17 cellular contexts compared by ENCODE assay signal in genomic region chr6:155129744-155130143, GRCh38.
"Had no signal": no experiment of that assay in that cellular context is flagged by ENCODE, and none has a peak within 500 bp of the region (broad histone marks: within the 10 kb centered on the region; RNA-seq: fewer than 3 reads in every experiment).

No MANE protein-coding gene starts in this region.

- H3K27ac ChIP-seq: ascending aorta, dorsolateral prefrontal cortex, gastroesophageal sphincter, hepatocyte, left lung, testis, upper lobe of left lung had no signal

- H3K9me3 Mint-ChIP-seq: endodermal cell had no signal

- H3K27ac Mint-ChIP-seq: endodermal cell had no signal

- ATAC-seq: left lung had no signal

- H3K4me3 Mint-ChIP-seq: endodermal cell had no signal

- DNase-seq: activated CD4-positive, alpha-beta T cell treated with anti-CD3 and anti-CD28 coated beads, Interleukin-2, amount 50 U/mL, for 48 hours; activated CD8-positive, alpha-beta memory T cell treated with anti-CD3 and anti-CD28 coated beads, Interleukin-2, amount 50 U/mL, for 4 hours; dorsolateral prefrontal cortex; endodermal cell; islet precursor cell; left lung; mammary epithelial cell; posterior cingulate gyrus; RPMI8226; SIG-M5; stimulated activated CD4-positive, alpha-beta T cell treated with anti-CD3 and anti-CD28 coated beads, Interleukin-4, amount 100 ng/mL, for 1 hour; stimulated activated naive CD4-positive, alpha-beta T cell treated with Interleukin-2 at 50 U/mL for 16 hours; testis had no signal
